ENCODE assay signal across 1 cellular context in the genomic region with DNA sequence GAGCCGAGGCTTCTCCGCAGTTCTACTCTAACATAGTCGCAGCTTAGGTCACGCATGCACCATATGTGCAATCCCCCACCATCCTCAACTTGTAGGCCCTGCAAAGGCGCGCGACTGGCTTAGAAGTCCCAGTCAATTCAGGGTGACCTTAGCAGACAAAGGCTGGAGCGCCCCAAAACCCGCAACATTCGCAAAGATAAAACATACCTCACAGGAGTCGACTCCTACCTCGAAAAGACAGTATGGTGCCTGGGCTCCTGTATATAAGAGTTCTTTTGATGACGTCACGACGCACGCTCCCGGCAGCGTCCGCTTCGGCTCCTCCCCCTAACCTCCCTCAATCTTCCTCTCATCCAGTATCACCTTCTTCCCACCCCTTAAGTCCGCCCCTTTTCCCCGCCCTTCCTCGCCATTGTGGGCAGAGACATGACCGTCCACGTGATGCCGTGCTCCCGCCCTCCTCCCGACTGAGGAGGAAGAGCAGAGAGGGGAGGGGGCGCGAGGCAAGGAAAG.
TF ChIP-seq lines count a peak whose summit lies in the region.

GAS5 (minus strand) TSS at position 237 of the 513 bp plus-strand sequence.

TF ChIP-seq in H1, 55 proteins besides CTCF, POLR2A, EP300 and RAD21:
- TF ChIP-seq, protein P1, sequence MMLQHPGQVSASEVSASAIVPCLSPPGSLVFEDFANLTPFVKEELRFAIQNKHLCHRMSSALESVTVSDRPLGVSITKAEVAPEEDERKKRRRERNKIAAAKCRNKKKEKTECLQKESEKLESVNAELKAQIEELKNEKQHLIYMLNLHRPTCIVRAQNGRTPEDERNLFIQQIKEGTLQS (IDR thresholded peaks at IDR 0.05; ENCODE audit: insufficient read depth, low read depth, low read length), result peak; percentile 41; the same call in 1 of the 2 replicates
- TF ChIP-seq TBP (IDR thresholded peaks at IDR 0.05; ENCODE audit: low read depth, low read length) (peak; percentile 99), POU5F1 (IDR thresholded peaks at IDR 0.05; ENCODE audit: low read depth, low read length) (no peak), SP4 (IDR thresholded peaks at IDR 0.05; ENCODE audit: low read length) (peak; percentile 83), POLR2AphosphoS5 (IDR thresholded peaks at IDR 0.05; ENCODE audit: low read depth, low read length) (peak; percentile 98), JUND (IDR thresholded peaks at IDR 0.05; ENCODE audit: low read length) (peak; percentile 96), SRF (IDR thresholded peaks at IDR 0.05; ENCODE audit: low read depth, low read length) (no peak), CREB1 (IDR thresholded peaks at IDR 0.05) (peak; percentile 94), YY1 (IDR thresholded peaks at IDR 0.05; ENCODE audit: low read depth, low read length) (peak; percentile 45; the same call in 1 of the 2 replicates), PHF8 (conservative IDR thresholded peaks at IDR 0.05; ENCODE audit: low read depth, low read length) (peak; percentile 93), TAF7 (optimal IDR thresholded peaks at IDR 0.05; ENCODE audit: borderline replicate concordance, low read depth, low read length) (peak; percentile 99), SP1 (IDR thresholded peaks at IDR 0.05; ENCODE audit: low read depth, low read length) (peak; percentile 78), SIN3A (conservative IDR thresholded peaks at IDR 0.05 in 1 of 2, IDR thresholded peaks at IDR 0.05 in 1 of 2; ENCODE audit: low read depth in 1 of 2, low read length in 2 of 2) (peak; percentile 75 to 85; a peak in 2 of 4 replicates), ATF2 (IDR thresholded peaks at IDR 0.05; ENCODE audit: low read length) (peak; percentile 92), GTF2F1 (IDR thresholded peaks at IDR 0.05; ENCODE audit: borderline replicate concordance, low read depth, low read length) (peak; percentile 96), BRCA1 (IDR thresholded peaks at IDR 0.05; ENCODE audit: low read depth, low read length) (peak; percentile 27; the same call in 1 of the 2 replicates), SUZ12 (IDR thresholded peaks at IDR 0.05; ENCODE audit: low read length) (no peak), USF2 (IDR thresholded peaks at IDR 0.05; ENCODE audit: low read length) (peak; percentile 88), TAF1 (IDR thresholded peaks at IDR 0.05; ENCODE audit: low read depth, low read length) (peak; percentile 99), RNF2 (IDR thresholded peaks at IDR 0.05; ENCODE audit: borderline replicate concordance, low read depth, low read length, missing control alignments, poor library complexity, severe bottlenecking) (no peak), JUN (IDR thresholded peaks at IDR 0.05; ENCODE audit: low read depth, low read length) (peak; percentile 80), SAP30 (IDR thresholded peaks at IDR 0.05; ENCODE audit: insufficient read depth, insufficient replicate concordance, low read length) (peak; percentile 51), E2F6 (IDR thresholded peaks at IDR 0.05) (peak; percentile 71), CBX8 (IDR thresholded peaks at IDR 0.05; ENCODE audit: borderline replicate concordance, low read depth, low read length) (no peak), SIRT6 (IDR thresholded peaks at IDR 0.05; ENCODE audit: low read length) (no peak)
- TF ChIP-seq, protein P2, sequence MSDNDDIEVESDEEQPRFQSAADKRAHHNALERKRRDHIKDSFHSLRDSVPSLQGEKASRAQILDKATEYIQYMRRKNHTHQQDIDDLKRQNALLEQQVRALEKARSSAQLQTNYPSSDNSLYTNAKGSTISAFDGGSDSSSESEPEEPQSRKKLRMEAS (IDR thresholded peaks at IDR 0.05), result peak; percentile 7
- TF ChIP-seq, protein P3, sequence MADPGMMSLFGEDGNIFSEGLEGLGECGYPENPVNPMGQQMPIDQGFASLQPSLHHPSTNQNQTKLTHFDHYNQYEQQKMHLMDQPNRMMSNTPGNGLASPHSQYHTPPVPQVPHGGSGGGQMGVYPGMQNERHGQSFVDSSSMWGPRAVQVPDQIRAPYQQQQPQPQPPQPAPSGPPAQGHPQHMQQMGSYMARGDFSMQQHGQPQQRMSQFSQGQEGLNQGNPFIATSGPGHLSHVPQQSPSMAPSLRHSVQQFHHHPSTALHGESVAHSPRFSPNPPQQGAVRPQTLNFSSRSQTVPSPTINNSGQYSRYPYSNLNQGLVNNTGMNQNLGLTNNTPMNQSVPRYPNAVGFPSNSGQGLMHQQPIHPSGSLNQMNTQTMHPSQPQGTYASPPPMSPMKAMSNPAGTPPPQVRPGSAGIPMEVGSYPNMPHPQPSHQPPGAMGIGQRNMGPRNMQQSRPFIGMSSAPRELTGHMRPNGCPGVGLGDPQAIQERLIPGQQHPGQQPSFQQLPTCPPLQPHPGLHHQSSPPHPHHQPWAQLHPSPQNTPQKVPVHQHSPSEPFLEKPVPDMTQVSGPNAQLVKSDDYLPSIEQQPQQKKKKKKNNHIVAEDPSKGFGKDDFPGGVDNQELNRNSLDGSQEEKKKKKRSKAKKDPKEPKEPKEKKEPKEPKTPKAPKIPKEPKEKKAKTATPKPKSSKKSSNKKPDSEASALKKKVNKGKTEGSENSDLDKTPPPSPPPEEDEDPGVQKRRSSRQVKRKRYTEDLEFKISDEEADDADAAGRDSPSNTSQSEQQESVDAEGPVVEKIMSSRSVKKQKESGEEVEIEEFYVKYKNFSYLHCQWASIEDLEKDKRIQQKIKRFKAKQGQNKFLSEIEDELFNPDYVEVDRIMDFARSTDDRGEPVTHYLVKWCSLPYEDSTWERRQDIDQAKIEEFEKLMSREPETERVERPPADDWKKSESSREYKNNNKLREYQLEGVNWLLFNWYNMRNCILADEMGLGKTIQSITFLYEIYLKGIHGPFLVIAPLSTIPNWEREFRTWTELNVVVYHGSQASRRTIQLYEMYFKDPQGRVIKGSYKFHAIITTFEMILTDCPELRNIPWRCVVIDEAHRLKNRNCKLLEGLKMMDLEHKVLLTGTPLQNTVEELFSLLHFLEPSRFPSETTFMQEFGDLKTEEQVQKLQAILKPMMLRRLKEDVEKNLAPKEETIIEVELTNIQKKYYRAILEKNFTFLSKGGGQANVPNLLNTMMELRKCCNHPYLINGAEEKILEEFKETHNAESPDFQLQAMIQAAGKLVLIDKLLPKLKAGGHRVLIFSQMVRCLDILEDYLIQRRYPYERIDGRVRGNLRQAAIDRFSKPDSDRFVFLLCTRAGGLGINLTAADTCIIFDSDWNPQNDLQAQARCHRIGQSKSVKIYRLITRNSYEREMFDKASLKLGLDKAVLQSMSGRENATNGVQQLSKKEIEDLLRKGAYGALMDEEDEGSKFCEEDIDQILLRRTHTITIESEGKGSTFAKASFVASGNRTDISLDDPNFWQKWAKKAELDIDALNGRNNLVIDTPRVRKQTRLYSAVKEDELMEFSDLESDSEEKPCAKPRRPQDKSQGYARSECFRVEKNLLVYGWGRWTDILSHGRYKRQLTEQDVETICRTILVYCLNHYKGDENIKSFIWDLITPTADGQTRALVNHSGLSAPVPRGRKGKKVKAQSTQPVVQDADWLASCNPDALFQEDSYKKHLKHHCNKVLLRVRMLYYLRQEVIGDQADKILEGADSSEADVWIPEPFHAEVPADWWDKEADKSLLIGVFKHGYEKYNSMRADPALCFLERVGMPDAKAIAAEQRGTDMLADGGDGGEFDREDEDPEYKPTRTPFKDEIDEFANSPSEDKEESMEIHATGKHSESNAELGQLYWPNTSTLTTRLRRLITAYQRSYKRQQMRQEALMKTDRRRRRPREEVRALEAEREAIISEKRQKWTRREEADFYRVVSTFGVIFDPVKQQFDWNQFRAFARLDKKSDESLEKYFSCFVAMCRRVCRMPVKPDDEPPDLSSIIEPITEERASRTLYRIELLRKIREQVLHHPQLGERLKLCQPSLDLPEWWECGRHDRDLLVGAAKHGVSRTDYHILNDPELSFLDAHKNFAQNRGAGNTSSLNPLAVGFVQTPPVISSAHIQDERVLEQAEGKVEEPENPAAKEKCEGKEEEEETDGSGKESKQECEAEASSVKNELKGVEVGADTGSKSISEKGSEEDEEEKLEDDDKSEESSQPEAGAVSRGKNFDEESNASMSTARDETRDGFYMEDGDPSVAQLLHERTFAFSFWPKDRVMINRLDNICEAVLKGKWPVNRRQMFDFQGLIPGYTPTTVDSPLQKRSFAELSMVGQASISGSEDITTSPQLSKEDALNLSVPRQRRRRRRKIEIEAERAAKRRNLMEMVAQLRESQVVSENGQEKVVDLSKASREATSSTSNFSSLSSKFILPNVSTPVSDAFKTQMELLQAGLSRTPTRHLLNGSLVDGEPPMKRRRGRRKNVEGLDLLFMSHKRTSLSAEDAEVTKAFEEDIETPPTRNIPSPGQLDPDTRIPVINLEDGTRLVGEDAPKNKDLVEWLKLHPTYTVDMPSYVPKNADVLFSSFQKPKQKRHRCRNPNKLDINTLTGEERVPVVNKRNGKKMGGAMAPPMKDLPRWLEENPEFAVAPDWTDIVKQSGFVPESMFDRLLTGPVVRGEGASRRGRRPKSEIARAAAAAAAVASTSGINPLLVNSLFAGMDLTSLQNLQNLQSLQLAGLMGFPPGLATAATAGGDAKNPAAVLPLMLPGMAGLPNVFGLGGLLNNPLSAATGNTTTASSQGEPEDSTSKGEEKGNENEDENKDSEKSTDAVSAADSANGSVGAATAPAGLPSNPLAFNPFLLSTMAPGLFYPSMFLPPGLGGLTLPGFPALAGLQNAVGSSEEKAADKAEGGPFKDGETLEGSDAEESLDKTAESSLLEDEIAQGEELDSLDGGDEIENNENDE (IDR thresholded peaks at IDR 0.05; ENCODE audit: insufficient replicate concordance, low read length), result no peak
